ENCODE assay signal across 13 cellular contexts in the genomic region with DNA sequence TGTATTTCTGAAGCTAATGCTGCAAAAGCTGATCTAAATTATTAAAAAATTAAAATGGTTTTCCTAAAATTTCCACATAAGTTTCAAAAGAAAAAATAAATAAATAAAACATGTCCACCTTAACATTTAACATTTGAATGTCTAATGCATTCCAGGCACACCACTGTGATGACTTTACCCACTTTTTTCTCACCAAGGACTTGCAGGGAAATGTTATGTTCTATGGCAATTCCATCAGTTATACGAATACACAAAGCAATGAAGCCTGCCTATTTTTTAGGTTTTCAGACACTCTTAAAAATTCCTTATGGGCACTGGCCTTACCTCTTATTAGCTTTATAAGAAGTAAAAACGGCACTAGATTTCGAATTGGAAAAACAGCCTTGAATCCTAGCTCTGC.
"Had no signal": no experiment of that assay in that cellular context is flagged by ENCODE, and none has a peak within 500 bp of the region (broad histone marks: within the 10 kb centered on the region; RNA-seq: fewer than 3 reads in every experiment).

No MANE protein-coding gene starts in this region.

- DNase-seq: activated CD4-positive, alpha-beta T cell treated with anti-CD3 and anti-CD28 coated beads for 1 hour; activated CD4-positive, alpha-beta T cell treated with anti-CD3 and anti-CD28 coated beads, Interleukin-2, amount 50 U/mL, for 4 hours; activated naive CD4-positive, alpha-beta T cell treated with anti-CD3 and anti-CD28 coated beads for 36 hours; adrenal gland; effector memory CD4-positive, alpha-beta T cell; foreskin melanocyte; head of caudate nucleus; left colon; lower lobe of right lung; nephron progenitor cell; psoas muscle; spleen; upper lobe of left lung had no signal

- H3K4me1 ChIP-seq: lower lobe of right lung had no signal

- H3K27ac ChIP-seq: adrenal gland, lower lobe of right lung, psoas muscle, spleen, upper lobe of left lung had no signal

- H3K4me3 ChIP-seq: adrenal gland, lower lobe of right lung, psoas muscle, spleen, upper lobe of left lung had no signal

- H3K9me3 ChIP-seq: lower lobe of right lung, psoas muscle, spleen, upper lobe of left lung had no signal

- H3K36me3 ChIP-seq: adrenal gland, lower lobe of right lung, spleen, upper lobe of left lung had no signal

- H3K27me3 ChIP-seq: adrenal gland, spleen, upper lobe of left lung had no signal
